In genomic region chr3:195191580-195191979, GRCh38 we compare ENCODE assay signal across 23 cellular contexts.
DNase-seq lines count a peak whose midpoint lies in the region; ATAC-seq, FAIRE-seq and TF ChIP-seq lines count a peak whose summit lies in the region.
"Had no signal": no experiment of that assay in that cellular context is flagged by ENCODE, and none has a peak within 500 bp of the region (broad histone marks: within the 10 kb centered on the region; RNA-seq: fewer than 3 reads in every experiment).

No MANE protein-coding gene starts in this region.

- H3K9me3 ChIP-seq in GM12878 (replicated peaks; ENCODE audit: control insufficient read depth, insufficient read depth, low read length) (peaks cover 5% of the 10 kb centered on the region; the same call in 2 of the 3 replicates), endodermal cell (ENCODE audit: control insufficient read depth, low read length) (peaks cover 22% of the 10 kb centered on the region)

- H3K27me3 ChIP-seq in GM12878 (replicated peaks in 1 of 2; ENCODE audit: control insufficient read depth in 2 of 2, insufficient read depth in 2 of 2, low read length in 1 of 2) (no peaks in the 10 kb centered on the region), endodermal cell (ENCODE audit: control insufficient read depth, insufficient read depth, low read length, poor library complexity, severe bottlenecking) (no peaks in the 10 kb centered on the region)
- H3K27me3 ChIP-seq: BLaER1 treated with 17β-estradiol and CSF1 and Interleukin-3, amounts not matched to agents 10 nM and 100 nM had no signal

- no peak for DNase-seq in activated naive CD4-positive, alpha-beta T cell treated with Interleukin-2 at 50 U/mL for 16 hours
- DNase-seq in GM12878 (ENCODE audit: low read depth, low spot score) (no peak), endodermal cell (no peak), NCI-H446 treated with DMSO at 0.1 percent for 48 hours (lab: John Stamatoyannopoulos, UW) (no peak)
- DNase-seq: AML-193; Caco-2; Calu3; CD4-positive, alpha-beta T cell; CD8-positive, alpha-beta T cell; DMS79 treated with DMSO at 0.1 percent for 48 hours; GF-D8 had no signal

- no peak overlapping the region for H3K4me3 Mint-ChIP-seq in activated naive CD4-positive, alpha-beta T cell treated with anti-CD3 and anti-CD28 coated beads, Interleukin-2, amount 50 U/mL, for 24 hours
- H3K4me3 Mint-ChIP-seq in endodermal cell, result no peak overlapping the region
- H3K4me3 Mint-ChIP-seq: B cell; CD4-positive, alpha-beta T cell; CD8-positive, alpha-beta T cell had no signal

- no TSS peak for BruUV-seq in GM12878 (replicated peaks; lab: Mats Ljungman, UMichigan)

- intact Hi-C loops in GM12878 (cut with micrococcal nuclease; ENCODE audit: unreplicated experiment), result no loop called here

- H3K36me3 ChIP-seq in GM12878 (ENCODE audit: control insufficient read depth in 2 of 2, insufficient read depth in 2 of 2, low read length in 1 of 2), result no peaks in the 10 kb centered on the region
- peaks cover 9% of the 10 kb centered on the region for H3K36me3 ChIP-seq in endodermal cell (ENCODE audit: control insufficient read depth, insufficient read depth, low read length)

- no peak for TF ChIP-seq RAD21 in GM12878 (IDR thresholded peaks at IDR 0.05; ENCODE audit: insufficient read depth, low read depth, low read length)

- ATAC-seq in GM12878 (no peak), GM21526 (IDR thresholded peaks at IDR 0.05; ENCODE audit: low FRiP score, unreplicated experiment) (no peak), HG03354 (IDR thresholded peaks at IDR 0.05; ENCODE audit: poor library complexity, severe bottlenecking, unreplicated experiment) (no peak)
- ATAC-seq: A549; CD8-positive, alpha-beta T cell had no signal

- peaks cover 12% of the 10 kb centered on the region for H3K36me3 Mint-ChIP-seq in activated naive CD4-positive, alpha-beta T cell treated with anti-CD3 and anti-CD28 coated beads, Interleukin-2, amount 50 U/mL, for 24 hours
- H3K36me3 Mint-ChIP-seq in endodermal cell (ENCODE audit: low read depth), result peaks cover 15% of the 10 kb centered on the region

- FAIRE-seq in GM12878 (lab: Jason Lieb, UNC), result peak; percentile 13
- FAIRE-seq: A549, D721Med, G401.6, GM12892, GM18507 had no signal

- POLR2A ChIA-PET in GM12878 (lab: Charles Lee), result no interaction called here

- CTCF ChIA-PET in GM12878 (lab: Yijun Ruan, JAX), result no interaction called here

- peaks cover 18% of the 10 kb centered on the region for H3K4me1 Mint-ChIP-seq in activated naive CD4-positive, alpha-beta T cell treated with anti-CD3 and anti-CD28 coated beads, Interleukin-2, amount 50 U/mL, for 24 hours
- H3K4me1 Mint-ChIP-seq in endodermal cell, result peaks cover 20% of the 10 kb centered on the region

- H3K27me3 Mint-ChIP-seq in activated naive CD4-positive, alpha-beta T cell treated with anti-CD3 and anti-CD28 coated beads, Interleukin-2, amount 50 U/mL, for 24 hours, result no peaks in the 10 kb centered on the region
- no peaks in the 10 kb centered on the region for H3K27me3 Mint-ChIP-seq in endodermal cell (ENCODE audit: insufficient read depth)
- H3K27me3 Mint-ChIP-seq: B cell; CD4-positive, alpha-beta T cell had no signal

- SMC1A ChIA-PET in GM12878 (lab: Charles Lee; ENCODE audit: uncharacterized antibody, unreplicated experiment), result no interaction called here

- no peaks in the 10 kb centered on the region for H3K79me2 ChIP-seq in GM12878 (ENCODE audit: control insufficient read depth, insufficient read depth, low read length)

- RAD21 ChIA-PET in GM12878 (lab: Charles Lee; ENCODE audit: unreplicated experiment), result no interaction called here

- in situ Hi-C loops in GM12878 (cut with MboI), result no loop called here

- H3K4me3 ChIP-seq in GM12878 (no peak overlapping the region), endodermal cell (ENCODE audit: low read length) (peak overlapping the region; percentile 15)
- H3K4me3 ChIP-seq: A549; BLaER1 treated with 17β-estradiol and CSF1 and Interleukin-3, amounts not matched to agents 10 nM and 100 nM had no signal

- no peaks in the 10 kb centered on the region for H3K9me3 Mint-ChIP-seq in activated naive CD4-positive, alpha-beta T cell treated with anti-CD3 and anti-CD28 coated beads, Interleukin-2, amount 50 U/mL, for 24 hours
- peaks cover 23% of the 10 kb centered on the region for H3K9me3 Mint-ChIP-seq in endodermal cell

- H2AFZ ChIP-seq in GM12878 (ENCODE audit: control insufficient read depth, low read depth, low read length), result no peak overlapping the region

- H3K9ac ChIP-seq in GM12878 (ENCODE audit: control insufficient read depth, insufficient read depth, low read length) (no peak overlapping the region), endodermal cell (ENCODE audit: extremely low read depth, low read length, poor library complexity, severe bottlenecking) (no peak overlapping the region)
- H3K9ac ChIP-seq: BLaER1 treated with 17β-estradiol and CSF1 and Interleukin-3, amounts not matched to agents 10 nM and 100 nM had no signal

- peaks cover under 1% of the 10 kb centered on the region; the same call in 1 of the 2 replicates for H3K4me1 ChIP-seq in GM12878 (ENCODE audit: control insufficient read depth, insufficient read depth, low read length)
- H3K4me1 ChIP-seq in endodermal cell (ENCODE audit: control insufficient read depth, insufficient read depth, low read length), result no peaks in the 10 kb centered on the region
- H3K4me1 ChIP-seq: Caco-2 had no signal

- WGBS in GM12878 (ENCODE audit: insufficient coverage, insufficient replicate concordance, low lambda C conversion rate, missing lambda C conversion rate), result 100% methylated on average over 1 of the region's 1 CpG
- 100% methylated on average over 1 of the region's 1 CpG for WGBS in endodermal cell (ENCODE audit: insufficient coverage in 1 of 2, insufficient read length in 1 of 2), 2 experiments

- peak overlapping the region; percentile 25 for H3K27ac Mint-ChIP-seq in activated naive CD4-positive, alpha-beta T cell treated with anti-CD3 and anti-CD28 coated beads, Interleukin-2, amount 50 U/mL, for 24 hours
- no peak overlapping the region for H3K27ac Mint-ChIP-seq in endodermal cell
- H3K27ac Mint-ChIP-seq: B cell; CD4-positive, alpha-beta T cell; CD8-positive, alpha-beta T cell had no signal

- no peak for TF ChIP-seq EP300 in GM12878 (IDR thresholded peaks at IDR 0.05; ENCODE audit: borderline replicate concordance in 1 of 2, control insufficient read depth in 1 of 2, low read depth in 2 of 2, low read length in 2 of 2)

- no peak for TF ChIP-seq CTCF in GM12878 (IDR thresholded peaks at IDR 0.05 in 2 of 3, conservative IDR thresholded peaks at IDR 0.05 in 1 of 3; ENCODE audit: control insufficient read depth in 2 of 3, extremely low read depth in 1 of 3, insufficient read depth in 1 of 3, low read depth in 3 of 3, low read length in 3 of 3)
- TF ChIP-seq CTCF in endodermal cell (conservative IDR thresholded peaks at IDR 0.05), result no peak

- no peak for TF ChIP-seq POLR2A in GM12878 (IDR thresholded peaks at IDR 0.05; ENCODE audit: low read depth, low read length)

- H3K4me2 ChIP-seq in GM12878 (ENCODE audit: control insufficient read depth, insufficient read depth), result no peak overlapping the region
- H3K4me2 ChIP-seq: A549; BLaER1 treated with 17β-estradiol and CSF1 and Interleukin-3, amounts not matched to agents 10 nM and 100 nM had no signal

- no peaks in the 10 kb centered on the region for H4K20me1 ChIP-seq in GM12878 (ENCODE audit: control insufficient read depth, insufficient read depth)

- H3K27ac ChIP-seq in GM12878 (ENCODE audit: control insufficient read depth, insufficient read depth), result no peak overlapping the region
- no peak overlapping the region for H3K27ac ChIP-seq in endodermal cell (ENCODE audit: low read depth, low read length)
- H3K27ac ChIP-seq: 22Rv1; A549; BLaER1 treated with 17β-estradiol and CSF1 and Interleukin-3, amounts not matched to agents 10 nM and 100 nM; C4-2B had no signal

TF ChIP-seq in GM12878, 131 proteins besides CTCF, POLR2A, EP300 and RAD21 (continues in another document):
- no peak for TF ChIP-seq YY1 (IDR thresholded peaks at IDR 0.05; ENCODE audit: low read depth, low read length)
- no peak for TF ChIP-seq MXI1 (IDR thresholded peaks at IDR 0.05; ENCODE audit: low read depth, low read length)
- TF ChIP-seq DPF2 (IDR thresholded peaks at IDR 0.05), result no peak
- no peak for TF ChIP-seq CEBPB (IDR thresholded peaks at IDR 0.05; ENCODE audit: borderline replicate concordance in 1 of 2, low read depth in 2 of 2, low read length in 2 of 2)
- no peak for TF ChIP-seq GABPA (IDR thresholded peaks at IDR 0.05; ENCODE audit: low read depth)
- no peak for TF ChIP-seq ASH2L (IDR thresholded peaks at IDR 0.05; ENCODE audit: borderline replicate concordance, low read depth)
- no peak for TF ChIP-seq ZBTB40 (IDR thresholded peaks at IDR 0.05; ENCODE audit: borderline replicate concordance)
